ENCODE assay signal across 13 cellular contexts in genomic region chr17:83186751-83187421, GRCh38.
DNase-seq lines count a peak whose midpoint lies in the region; ATAC-seq and TF ChIP-seq lines count a peak whose summit lies in the region.
"Had no signal": no experiment of that assay in that cellular context is flagged by ENCODE, and none has a peak within 500 bp of the region (broad histone marks: within the 10 kb centered on the region; RNA-seq: fewer than 3 reads in every experiment).

No MANE protein-coding gene starts in this region.

- no peak overlapping the region for H3K4me3 ChIP-seq in BE2C (ENCODE audit: low read depth, low read length)

- peak; percentile 4 for DNase-seq in activated CD4-positive, alpha-beta memory T cell treated with anti-CD3 and anti-CD28 coated beads, Interleukin-2, amount 10 ng/mL, durations not matched to agents 7 days and 5 days
- DNase-seq in activated CD4-positive, alpha-beta memory T cell treated with anti-CD3 and anti-CD28 coated beads for 36 hours, result no peak
- peak; percentile 4 for DNase-seq in natural killer cell
- DNase-seq in natural killer cell treated with Interleukin-12 subunit alpha and Interleukin-12 subunit beta and Interleukin-15 and Interleukin-18, amount 100 ng/mL, for 72 hours (ENCODE audit: low spot score), result no peak
- peak; percentile 51 for DNase-seq in islet precursor cell
- peak; percentile 10 for DNase-seq in ureter (ENCODE audit: low spot score)
- no peak for DNase-seq in BE2C
- DNase-seq: IMR-90, NCI-H187 treated with DMSO at 0.1 percent for 48 hours, NCI-H446, NCI-H774 had no signal

- TF ChIP-seq CTCF in natural killer cell (IDR thresholded peaks at IDR 0.05), result no peak
- no peak for TF ChIP-seq CTCF in BE2C (IDR thresholded peaks at IDR 0.05; ENCODE audit: low read depth, low read length)

- no peak overlapping the region for H3K4me3 Mint-ChIP-seq in activated CD4-positive, alpha-beta memory T cell treated with anti-CD3 and anti-CD28 coated beads, Interleukin-2, amount 10 ng/mL, durations not matched to agents 7 days and 5 days
- H3K4me3 Mint-ChIP-seq in activated CD4-positive, alpha-beta memory T cell treated with anti-CD3 and anti-CD28 coated beads for 36 hours, result no peak overlapping the region
- no peak overlapping the region for H3K4me3 Mint-ChIP-seq in natural killer cell
- H3K4me3 Mint-ChIP-seq in natural killer cell treated with Interleukin-12 subunit alpha and Interleukin-12 subunit beta and Interleukin-15 and Interleukin-18, amount 100 ng/mL, for 72 hours, result no peak overlapping the region

- no peaks in the 10 kb centered on the region for H3K27me3 ChIP-seq in BE2C

- intact Hi-C loops in activated CD4-positive, alpha-beta memory T cell treated with anti-CD3 and anti-CD28 coated beads for 36 hours (cut with micrococcal nuclease), result no loop called here
- intact Hi-C loops in natural killer cell (cut with micrococcal nuclease), result no loop called here

- POLR2A ChIA-PET in activated CD4-positive, alpha-beta memory T cell treated with anti-CD3 and anti-CD28 coated beads, Interleukin-2, amount 10 ng/mL, durations not matched to agents 7 days and 5 days (lab: Charles Lee), result no interaction called here
- POLR2A ChIA-PET in activated CD4-positive, alpha-beta memory T cell treated with anti-CD3 and anti-CD28 coated beads for 36 hours (lab: Charles Lee), result no interaction called here

- H3K9me3 Mint-ChIP-seq in activated CD4-positive, alpha-beta memory T cell treated with anti-CD3 and anti-CD28 coated beads, Interleukin-2, amount 10 ng/mL, durations not matched to agents 7 days and 5 days, result peaks cover 10% of the 10 kb centered on the region
- peaks cover 5% of the 10 kb centered on the region for H3K9me3 Mint-ChIP-seq in activated CD4-positive, alpha-beta memory T cell treated with anti-CD3 and anti-CD28 coated beads for 36 hours
- peaks cover 0 to 3% of the 10 kb centered on the region in 2 donors for H3K9me3 Mint-ChIP-seq in natural killer cell
- no peaks in the 10 kb centered on the region for H3K9me3 Mint-ChIP-seq in natural killer cell treated with Interleukin-12 subunit alpha and Interleukin-12 subunit beta and Interleukin-15 and Interleukin-18, amount 100 ng/mL, for 72 hours

- H3K4me1 ChIP-seq in BE2C, result no peaks in the 10 kb centered on the region

- CTCF ChIA-PET in activated CD4-positive, alpha-beta memory T cell treated with anti-CD3 and anti-CD28 coated beads, Interleukin-2, amount 10 ng/mL, durations not matched to agents 7 days and 5 days (lab: Charles Lee), result no interaction called here
- CTCF ChIA-PET in activated CD4-positive, alpha-beta memory T cell treated with anti-CD3 and anti-CD28 coated beads for 36 hours (lab: Charles Lee), result no interaction called here

- no peak overlapping the region for H3K27ac Mint-ChIP-seq in activated CD4-positive, alpha-beta memory T cell treated with anti-CD3 and anti-CD28 coated beads, Interleukin-2, amount 10 ng/mL, durations not matched to agents 7 days and 5 days
- no peak overlapping the region for H3K27ac Mint-ChIP-seq in activated CD4-positive, alpha-beta memory T cell treated with anti-CD3 and anti-CD28 coated beads for 36 hours
- no peak overlapping the region for H3K27ac Mint-ChIP-seq in natural killer cell
- H3K27ac Mint-ChIP-seq in natural killer cell treated with Interleukin-12 subunit alpha and Interleukin-12 subunit beta and Interleukin-15 and Interleukin-18, amount 100 ng/mL, for 72 hours, result peak overlapping the region in 1 of 2 donors; percentile 27

- H3K4me1 Mint-ChIP-seq in activated CD4-positive, alpha-beta memory T cell treated with anti-CD3 and anti-CD28 coated beads, Interleukin-2, amount 10 ng/mL, durations not matched to agents 7 days and 5 days, result peaks cover 16% of the 10 kb centered on the region
- peaks cover 12% of the 10 kb centered on the region for H3K4me1 Mint-ChIP-seq in activated CD4-positive, alpha-beta memory T cell treated with anti-CD3 and anti-CD28 coated beads for 36 hours (ENCODE audit: low read depth)
- peaks cover 48 to 64% of the 10 kb centered on the region in 2 donors for H3K4me1 Mint-ChIP-seq in natural killer cell
- H3K4me1 Mint-ChIP-seq in natural killer cell treated with Interleukin-12 subunit alpha and Interleukin-12 subunit beta and Interleukin-15 and Interleukin-18, amount 100 ng/mL, for 72 hours (ENCODE audit: low read depth in 2 of 2), result peaks cover 33 to 42% of the 10 kb centered on the region in 2 donors

- H3K27me3 Mint-ChIP-seq in activated CD4-positive, alpha-beta memory T cell treated with anti-CD3 and anti-CD28 coated beads, Interleukin-2, amount 10 ng/mL, durations not matched to agents 7 days and 5 days, result peaks cover 10% of the 10 kb centered on the region
- H3K27me3 Mint-ChIP-seq in activated CD4-positive, alpha-beta memory T cell treated with anti-CD3 and anti-CD28 coated beads for 36 hours, result no peaks in the 10 kb centered on the region
- peaks cover 0 to 10% of the 10 kb centered on the region in 2 donors for H3K27me3 Mint-ChIP-seq in natural killer cell (ENCODE audit: low read depth in 2 of 2)
- H3K27me3 Mint-ChIP-seq in natural killer cell treated with Interleukin-12 subunit alpha and Interleukin-12 subunit beta and Interleukin-15 and Interleukin-18, amount 100 ng/mL, for 72 hours, result peaks cover 7 to 10% of the 10 kb centered on the region in 2 donors

- ATAC-seq in natural killer cell, result no peak
- no peak for ATAC-seq in natural killer cell treated with Interleukin-12 subunit alpha and Interleukin-12 subunit beta and Interleukin-15 and Interleukin-18, amount 100 ng/mL, for 72 hours
- ATAC-seq in HG03565 (IDR thresholded peaks at IDR 0.05; ENCODE audit: unreplicated experiment), result no peak
- ATAC-seq: Panc1 had no signal

- no peaks in the 10 kb centered on the region for H3K36me3 ChIP-seq in BE2C

- no peaks in the 10 kb centered on the region for H3K36me3 Mint-ChIP-seq in activated CD4-positive, alpha-beta memory T cell treated with anti-CD3 and anti-CD28 coated beads, Interleukin-2, amount 10 ng/mL, durations not matched to agents 7 days and 5 days (ENCODE audit: low read depth)
- H3K36me3 Mint-ChIP-seq in activated CD4-positive, alpha-beta memory T cell treated with anti-CD3 and anti-CD28 coated beads for 36 hours, result no peaks in the 10 kb centered on the region
- H3K36me3 Mint-ChIP-seq in natural killer cell, result peaks cover 6% of the 10 kb centered on the region
- peaks cover 4% of the 10 kb centered on the region for H3K36me3 Mint-ChIP-seq in natural killer cell treated with Interleukin-12 subunit alpha and Interleukin-12 subunit beta and Interleukin-15 and Interleukin-18, amount 100 ng/mL, for 72 hours

- no peaks in the 10 kb centered on the region for H3K9me3 ChIP-seq in BE2C

Comparison
In these comparisons a context has a peak if more than half of its experiments do, and no peak if none do; other contexts are left out.
1. DNase-seq: peak in activated CD4-positive, alpha-beta memory T cell treated with anti-CD3 and anti-CD28 coated beads, Interleukin-2, amount 10 ng/mL, durations not matched to agents 7 days and 5 days (single experiment), natural killer cell (single experiment), islet precursor cell (single experiment) and ureter (single experiment); none in activated CD4-positive, alpha-beta memory T cell treated with anti-CD3 and anti-CD28 coated beads for 36 hours (single experiment), natural killer cell treated with Interleukin-12 subunit alpha and Interleukin-12 subunit beta and Interleukin-15 and Interleukin-18, amount 100 ng/mL, for 72 hours (single experiment) and BE2C (single experiment).